8 cellular contexts compared by ENCODE assay signal in the genomic region with DNA sequence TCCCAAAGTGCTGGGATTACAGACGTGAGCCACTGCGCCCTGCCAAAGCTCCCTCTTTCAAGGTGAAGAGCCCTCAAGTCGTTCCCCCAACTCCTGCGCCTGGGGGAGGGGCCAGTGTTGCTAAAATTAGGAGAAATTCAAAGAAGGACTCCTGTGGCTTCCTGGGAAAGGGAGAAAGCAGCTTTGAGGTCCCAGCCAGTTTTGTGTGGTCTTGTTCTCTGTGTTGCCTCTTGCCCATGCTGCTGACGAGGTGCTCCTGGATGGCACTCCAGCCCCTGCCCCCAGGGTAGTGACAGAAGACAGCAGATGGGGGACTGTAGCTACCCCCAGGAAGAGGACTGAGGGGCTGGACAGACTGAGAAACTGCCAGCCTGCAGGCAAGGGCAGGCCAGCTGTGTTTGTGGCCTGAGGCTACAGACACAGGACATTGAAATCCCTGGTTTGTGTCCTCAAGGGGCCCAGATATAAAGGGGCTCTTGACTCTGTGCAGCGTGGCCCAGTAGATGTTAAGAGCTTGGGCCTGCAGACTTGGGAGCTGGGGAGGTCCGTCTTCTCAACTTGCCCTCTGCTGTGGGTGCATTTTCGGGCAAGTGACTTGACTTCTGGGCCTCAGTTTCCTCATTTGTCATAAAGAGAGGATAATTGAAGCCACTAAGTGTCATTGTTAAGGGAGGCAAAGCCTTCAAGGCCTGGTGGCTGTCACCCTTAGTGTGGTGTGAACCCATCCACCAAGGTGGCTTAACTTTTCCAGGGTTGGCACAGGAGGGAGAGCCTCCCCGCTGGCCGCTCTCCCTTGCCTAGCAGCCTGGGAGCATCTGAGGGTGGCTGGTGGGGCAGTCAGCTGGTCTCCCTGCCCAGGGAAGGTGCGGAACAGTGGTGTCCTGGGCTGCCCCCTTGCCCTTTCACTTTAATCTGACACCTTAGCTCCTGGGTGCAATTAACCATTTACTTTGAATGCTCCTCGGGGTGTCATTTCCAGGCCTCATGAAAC. TPM values are rescaled to one million over a fixed set of nuclear protein-coding genes. Genes with fewer than 3 reads are reported as not detected.
DNase-seq lines count a peak whose midpoint lies in the region; ATAC-seq and TF ChIP-seq lines count a peak whose summit lies in the region.

No MANE protein-coding gene starts in this region.

- peak; percentile 45 for DNase-seq in activated naive CD8-positive, alpha-beta T cell treated with anti-CD3 and anti-CD28 coated beads, Interleukin-2, amount 50 U/mL, for 24 hours
- DNase-seq in naive thymus-derived CD4-positive, alpha-beta T cell = peak in 1 of 9 donors; percentile 7
- DNase-seq in anterior cingulate cortex (lab: John Stamatoyannopoulos, UW) = no peak
- no peak for DNase-seq in NCI-H1436 (lab: John Stamatoyannopoulos, UW)
- no peak for DNase-seq in GM10248 (ENCODE audit: extremely low spot score)

- peaks cover 0 to 55% (median 11%) of the 10 kb centered on the region in 11 experiments; a peak in 12 of 22 replicates for H4K20me1 ChIP-seq in BLaER1 treated with 17β-estradiol and CSF1 and Interleukin-3, amounts not matched to agents 10 nM and 100 nM

- no peak for ATAC-seq in activated naive CD8-positive, alpha-beta T cell treated with anti-CD3 and anti-CD28 coated beads, Interleukin-2, amount 50 U/mL, for 24 hours
- no peak for ATAC-seq in naive thymus-derived CD4-positive, alpha-beta T cell
- ATAC-seq in HG02970 (IDR thresholded peaks at IDR 0.05; ENCODE audit: low FRiP score, unreplicated experiment) = no peak

- no peaks in the 10 kb centered on the region for H3K27me3 Mint-ChIP-seq in activated naive CD8-positive, alpha-beta T cell treated with anti-CD3 and anti-CD28 coated beads, Interleukin-2, amount 50 U/mL, for 24 hours
- H3K27me3 Mint-ChIP-seq in naive thymus-derived CD4-positive, alpha-beta T cell = peaks cover 0 to 3% (median 0%) of the 10 kb centered on the region in 5 donors

- CTCF ChIA-PET in naive thymus-derived CD4-positive, alpha-beta T cell (lab: Charles Lee) = interaction anchor here (0.7 to 5.2 kb wide), 8 partner anchors 10 to 270 kb away, joined by 4 to 20 read pairs (median 6); no protein-coding TSS in a partner anchor
- CTCF ChIA-PET in GM10248 (lab: Yijun Ruan, JAX) = interaction anchor here (1.0 to 10.0 kb wide), 5 partner anchors 10 to 364 kb away, joined by 3 to 86 read pairs (median 3); no protein-coding TSS in a partner anchor

- H3K9me3 ChIP-seq in BLaER1 treated with 17β-estradiol and CSF1 and Interleukin-3, amounts not matched to agents 10 nM and 100 nM (replicated peaks in 1 of 11) = no peaks in the 10 kb centered on the region
- H3K9me3 ChIP-seq in HUES48 (ENCODE audit: control insufficient read depth, insufficient read depth, low read length) = no peaks in the 10 kb centered on the region
- no peaks in the 10 kb centered on the region for H3K9me3 ChIP-seq in naive thymus-derived CD4-positive, alpha-beta T cell (ENCODE audit: control insufficient read depth in 2 of 3, low read length in 3 of 3)

- peaks cover 49% of the 10 kb centered on the region for H3K36me3 Mint-ChIP-seq in activated naive CD8-positive, alpha-beta T cell treated with anti-CD3 and anti-CD28 coated beads, Interleukin-2, amount 50 U/mL, for 24 hours (ENCODE audit: low read depth)
- H3K36me3 Mint-ChIP-seq in naive thymus-derived CD4-positive, alpha-beta T cell = peaks cover 0 to 43% (median 9%) of the 10 kb centered on the region in 5 donors

- H3K36me3 ChIP-seq in BLaER1 treated with 17β-estradiol and CSF1 and Interleukin-3, amounts not matched to agents 10 nM and 100 nM = peaks cover 21 to 48% (median 36%) of the 10 kb centered on the region in 11 experiments; a peak in 21 of 22 replicates
- 0 out of 2 replicates have a peak, but pooled peaks cover 3% of the 10 kb centered on the region for H3K36me3 ChIP-seq in HUES48 (ENCODE audit: control insufficient read depth, insufficient read depth, low read length)
- H3K36me3 ChIP-seq in naive thymus-derived CD4-positive, alpha-beta T cell (ENCODE audit: control insufficient read depth in 2 of 3, insufficient read depth in 3 of 3, low read length in 3 of 3) = peaks cover 0 to 31% (median 0%) of the 10 kb centered on the region in 3 experiments

- H3K9me3 Mint-ChIP-seq in activated naive CD8-positive, alpha-beta T cell treated with anti-CD3 and anti-CD28 coated beads, Interleukin-2, amount 50 U/mL, for 24 hours = no peaks in the 10 kb centered on the region
- H3K9me3 Mint-ChIP-seq in naive thymus-derived CD4-positive, alpha-beta T cell = no peaks in the 10 kb centered on the region

- H3K27ac Mint-ChIP-seq in activated naive CD8-positive, alpha-beta T cell treated with anti-CD3 and anti-CD28 coated beads, Interleukin-2, amount 50 U/mL, for 24 hours = peak overlapping the region; percentile 98
- peak overlapping the region; percentile 72 to 96 (median 93) for H3K27ac Mint-ChIP-seq in naive thymus-derived CD4-positive, alpha-beta T cell

- H3K4me1 ChIP-seq in BLaER1 treated with 17β-estradiol and CSF1 and Interleukin-3, amounts not matched to agents 10 nM and 100 nM = peaks cover 74 to 81% (median 77%) of the 10 kb centered on the region in 10 experiments
- peaks cover 33% of the 10 kb centered on the region for H3K4me1 ChIP-seq in HUES48 (ENCODE audit: control insufficient read depth, insufficient read depth, low read length)
- H3K4me1 ChIP-seq in naive thymus-derived CD4-positive, alpha-beta T cell (ENCODE audit: control insufficient read depth in 2 of 2, insufficient read depth in 2 of 2, low read length in 2 of 2) = peaks cover 68 to 70% of the 10 kb centered on the region in 2 donors

- no peak for TF ChIP-seq CTCF in GM10248 (IDR thresholded peaks at IDR 0.05; ENCODE audit: control extremely low read depth, extremely low read depth, low read depth, missing control alignments)

- H3K4me2 ChIP-seq in BLaER1 treated with 17β-estradiol and CSF1 and Interleukin-3, amounts not matched to agents 10 nM and 100 nM = peak overlapping the region; percentile 91 to 100 (median 98)

- intact Hi-C loops in naive thymus-derived CD4-positive, alpha-beta T cell (cut with micrococcal nuclease) = loop anchor here in 1 of 2 donors (5.0 kb wide), 1 partner anchor 487 kb away; the partner anchor contains the start of gene UNK

- POLR2A ChIA-PET in naive thymus-derived CD4-positive, alpha-beta T cell (lab: Charles Lee) = interaction anchor here (0.7 to 19.9 kb wide), 20 partner anchors 10 to 165 kb away, joined by 3 to 375 read pairs (median 6); partner anchors contain the start of gene RNF157
- POLR2A ChIA-PET in GM10248 (lab: Yijun Ruan, JAX) = interaction anchor here (0.7 to 3.5 kb wide), 10 partner anchors 9 to 115 kb away, joined by 3 to 24 read pairs (median 4); partner anchors contain the start of gene SPHK1

- peaks cover 64% of the 10 kb centered on the region for H3K4me1 Mint-ChIP-seq in activated naive CD8-positive, alpha-beta T cell treated with anti-CD3 and anti-CD28 coated beads, Interleukin-2, amount 50 U/mL, for 24 hours
- peaks cover 36 to 68% (median 57%) of the 10 kb centered on the region in 7 donors for H3K4me1 Mint-ChIP-seq in naive thymus-derived CD4-positive, alpha-beta T cell

- peak overlapping the region; percentile 95 to 100 (median 99) for H3K9ac ChIP-seq in BLaER1 treated with 17β-estradiol and CSF1 and Interleukin-3, amounts not matched to agents 10 nM and 100 nM
- no peak overlapping the region for H3K9ac ChIP-seq in HUES48 (ENCODE audit: low read depth, low read length)

- H3K4me3 ChIP-seq in BLaER1 treated with 17β-estradiol and CSF1 and Interleukin-3, amounts not matched to agents 10 nM and 100 nM = peak overlapping the region; percentile 38 to 97 (median 92)
- no peak overlapping the region for H3K4me3 ChIP-seq in HUES48 (ENCODE audit: low read depth, low read length)
- H3K4me3 ChIP-seq in naive thymus-derived CD4-positive, alpha-beta T cell (ENCODE audit: low read length) = peak overlapping the region; percentile 46

- H3K27ac ChIP-seq in BLaER1 treated with 17β-estradiol and CSF1 and Interleukin-3, amounts not matched to agents 10 nM and 100 nM = peak overlapping the region; percentile 88 to 99 (median 98)
- H3K27ac ChIP-seq in HUES48 (ENCODE audit: low read depth, low read length) = peak overlapping the region; percentile 47
- peak overlapping the region; percentile 92 for H3K27ac ChIP-seq in naive thymus-derived CD4-positive, alpha-beta T cell (ENCODE audit: low read depth, low read length)

- H3K4me3 Mint-ChIP-seq in activated naive CD8-positive, alpha-beta T cell treated with anti-CD3 and anti-CD28 coated beads, Interleukin-2, amount 50 U/mL, for 24 hours = peak overlapping the region; percentile 87
- H3K4me3 Mint-ChIP-seq in naive thymus-derived CD4-positive, alpha-beta T cell = peak overlapping the region; percentile 87 to 95 (median 92)

- H3K27me3 ChIP-seq in BLaER1 treated with 17β-estradiol and CSF1 and Interleukin-3, amounts not matched to agents 10 nM and 100 nM = no peaks in the 10 kb centered on the region
- no peaks in the 10 kb centered on the region for H3K27me3 ChIP-seq in HUES48 (ENCODE audit: control insufficient read depth, insufficient read depth, low read length)
- H3K27me3 ChIP-seq in naive thymus-derived CD4-positive, alpha-beta T cell (ENCODE audit: control insufficient read depth in 2 of 2, insufficient read depth in 2 of 2, low read length in 2 of 2) = no peaks in the 10 kb centered on the region

RNA-seq across cellular contexts. Expression of gene UBALD2, which starts 4.1 kb away (rescaled TPM):
- total RNA-seq in naive thymus-derived CD4-positive, alpha-beta T cell = 100 to 1,000 TPM; 103 to 263 (median 241) TPM
- 10 to 100 TPM in 1 of 2 donors, 1 to 10 TPM in 1; 6.9 to 11.1 TPM for polyA plus RNA-seq in naive thymus-derived CD4-positive, alpha-beta T cell

RNA-seq across cellular contexts. Expression of gene RNF157, which starts 29.0 kb away (rescaled TPM):
- total RNA-seq in naive thymus-derived CD4-positive, alpha-beta T cell = 10 to 100 TPM; 49.2 to 96.3 (median 50.8) TPM
- polyA plus RNA-seq in naive thymus-derived CD4-positive, alpha-beta T cell = 10 to 100 TPM; 10.4 to 17.3 TPM

RNA-seq across cellular contexts. Expression of gene QRICH2, which starts 38.8 kb away (rescaled TPM):
- 1 to 10 TPM; 2.1 to 6.8 (median 4.0) TPM for total RNA-seq in naive thymus-derived CD4-positive, alpha-beta T cell
- polyA plus RNA-seq in naive thymus-derived CD4-positive, alpha-beta T cell = under 1 TPM; 0.09 to 0.71 TPM

Comparison
In these comparisons a context has a peak if more than half of its experiments do, and no peak if none do; other contexts are left out.
1. H3K27ac ChIP-seq: peak in every context shown above with its lines; median percentile 98 in BLaER1 treated with 17β-estradiol and CSF1 and Interleukin-3, amounts not matched to agents 10 nM and 100 nM; 92 in naive thymus-derived CD4-positive, alpha-beta T cell; 47 in HUES48.